ENCODE assay signal across 1 cellular context in the genomic region with DNA sequence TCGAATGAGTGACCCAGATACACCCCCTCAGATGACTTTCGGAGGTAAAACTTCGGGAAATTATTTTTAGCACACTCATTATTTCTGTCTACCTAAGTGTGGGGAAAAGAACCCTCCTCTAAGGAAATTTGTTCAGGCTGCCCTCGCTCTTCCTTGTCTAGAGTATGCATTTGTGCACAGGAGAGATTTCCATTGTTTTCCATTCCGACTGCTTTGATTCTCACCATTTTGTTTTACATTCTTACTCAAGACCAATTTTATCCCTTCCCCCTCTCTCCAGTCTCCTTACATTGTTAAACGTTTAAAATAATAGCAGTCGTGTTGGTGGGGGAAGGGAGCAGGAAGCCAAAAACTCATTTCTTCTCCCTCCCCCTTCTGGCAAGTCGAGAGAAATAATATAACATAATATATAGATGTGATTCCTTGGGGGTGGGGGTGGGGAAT.
TF ChIP-seq lines count a peak whose summit lies in the region.

No MANE protein-coding gene starts in this region.

TF ChIP-seq in endothelial cell of umbilical vein, 7 proteins besides CTCF, POLR2A, EP300 and RAD21:
- no peak for TF ChIP-seq EZH2 (IDR thresholded peaks at IDR 0.05; ENCODE audit: borderline replicate concordance, low read depth, low read length, severe bottlenecking)
- no peak for TF ChIP-seq FOS (IDR thresholded peaks at IDR 0.05; ENCODE audit: borderline replicate concordance, insufficient read depth, low read length)
- no peak for TF ChIP-seq JUN (IDR thresholded peaks at IDR 0.05; ENCODE audit: borderline replicate concordance, insufficient read depth, insufficient read length, low read depth)
- no peak for TF ChIP-seq MYC (IDR thresholded peaks at IDR 0.05; ENCODE audit: low read depth, low read length)
- TF ChIP-seq, protein P1, sequence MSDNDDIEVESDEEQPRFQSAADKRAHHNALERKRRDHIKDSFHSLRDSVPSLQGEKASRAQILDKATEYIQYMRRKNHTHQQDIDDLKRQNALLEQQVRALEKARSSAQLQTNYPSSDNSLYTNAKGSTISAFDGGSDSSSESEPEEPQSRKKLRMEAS (IDR thresholded peaks at IDR 0.05; ENCODE audit: insufficient read depth, insufficient read length): no peak
- no peak for TF ChIP-seq GATA2 (IDR thresholded peaks at IDR 0.05; ENCODE audit: insufficient read depth, insufficient read length, low read depth, low read length)
- no peak for TF ChIP-seq POLR2AphosphoS5 (IDR thresholded peaks at IDR 0.05; ENCODE audit: insufficient read depth, low read depth, low read length)
TF ChIP-seq in endothelial cell of umbilical vein: peak in this region for 0.
